Comparison of ENCODE assay signal across 8 cellular contexts in genomic region chr21:9823197-9824157, GRCh38.
DNase-seq lines count a peak whose midpoint lies in the region; ATAC-seq and TF ChIP-seq lines count a peak whose summit lies in the region.
"Not testable (repeated sequence)": the region's sequence is repeated elsewhere in the genome, so short reads cannot be mapped to it uniquely, and the experiment has no call there.

No MANE protein-coding gene starts in this region.

- TF ChIP-seq POLR2A in heart left ventricle (IDR thresholded peaks at IDR 0.05); thyroid gland (IDR thresholded peaks at IDR 0.05): not testable (repeated sequence)

- peak; percentile 8 for DNase-seq in DMS 273 (lab: John Stamatoyannopoulos, UW; ENCODE audit: unreplicated experiment)
- peak; percentile 0 for DNase-seq in SK-MEL-5 (ENCODE audit: low read depth, low spot score)
- peak; percentile 71 for DNase-seq in activated CD8-positive, alpha-beta memory T cell treated with anti-CD3 and anti-CD28 coated beads, Interleukin-2, amount 50 U/mL, for 48 hours
- DNase-seq in brain pericyte (ENCODE audit: low read depth, low spot score), result peak; percentile 20
- peak in 3 of 5 donors; percentile 47 to 76 (median 54) for DNase-seq in heart left ventricle
- DNase-seq in lower lobe of right lung, result peak; percentile 84
- peak; percentile 92 for DNase-seq in posterior vena cava (ENCODE audit: low spot score)
- DNase-seq in thyroid gland, result peak; percentile 21 to 22

- 79 to 88% (median 82%) methylated on average over 37 to 49 of the region's 65 CpGs for WGBS in heart left ventricle, 4 donors
- 82 to 83% methylated on average over 39 to 51 of the region's 65 CpGs for WGBS in thyroid gland, 2 donors

- ATAC-seq in heart left ventricle, lower lobe of right lung: not testable (repeated sequence)

- not testable (repeated sequence) for TF ChIP-seq CTCF in heart left ventricle (IDR thresholded peaks at IDR 0.05); lower lobe of right lung (IDR thresholded peaks at IDR 0.05); thyroid gland (IDR thresholded peaks at IDR 0.05)

- H3K9me3 ChIP-seq in heart left ventricle, lower lobe of right lung, thyroid gland: not testable (repeated sequence)

- H3K4me3 ChIP-seq in heart left ventricle; lower lobe of right lung; thyroid gland (replicated peaks in 1 of 3): not testable (repeated sequence)

- in situ Hi-C loops in SK-MEL-5 (cut with HindIII; ENCODE audit: low pct_unique_long_range_greater_than_20kb, low sequenced_read_pairs), result not testable (repeated sequence)

- H3K27ac ChIP-seq in heart left ventricle, lower lobe of right lung, thyroid gland: not testable (repeated sequence)

- H3K27me3 ChIP-seq in heart left ventricle; lower lobe of right lung (ENCODE audit: low read depth); thyroid gland: not testable (repeated sequence)

- not testable (repeated sequence) for H3K36me3 ChIP-seq in heart left ventricle, lower lobe of right lung, thyroid gland

- intact Hi-C loops in heart left ventricle (cut with DNase I); lower lobe of right lung (cut with DNase I); posterior vena cava (cut with DNase I); thyroid gland (cut with DNase I): not testable (repeated sequence)

- H3K4me1 ChIP-seq in heart left ventricle, lower lobe of right lung, thyroid gland: not testable (repeated sequence)

Comparison
In these comparisons a context has a peak if more than half of its experiments do, and no peak if none do; other contexts are left out.
1. DNase-seq: peak in every context shown above with its lines; median percentile 92 in posterior vena cava; 84 in lower lobe of right lung; 71 in activated CD8-positive, alpha-beta memory T cell treated with anti-CD3 and anti-CD28 coated beads, Interleukin-2, amount 50 U/mL, for 48 hours; 54 in heart left ventricle; 22 in thyroid gland; 20 in brain pericyte; 8 in DMS 273; 0 in SK-MEL-5.